1 cellular context compared by ENCODE assay signal in genomic region chr2:233100192-233100998, GRCh38.
TF ChIP-seq lines count a peak whose summit lies in the region.

No MANE protein-coding gene starts in this region.

TF ChIP-seq in GM12878, 131 proteins besides CTCF, POLR2A, EP300 and RAD21 (continued from another document and continues in another):
- TF ChIP-seq PRDM15 (CRISPR knock-in tag; IDR thresholded peaks at IDR 0.05) (no peak), HSF1 (IDR thresholded peaks at IDR 0.05; ENCODE audit: low read depth, low read length) (no peak), PAX8 (IDR thresholded peaks at IDR 0.05) (no peak), SMARCA5 (IDR thresholded peaks at IDR 0.05) (0 out of 2 replicates have a peak, but pooled peaks have one; percentile 44), CHD1 (IDR thresholded peaks at IDR 0.05; ENCODE audit: low read depth, low read length) (no peak), SMAD5 (IDR thresholded peaks at IDR 0.05; ENCODE audit: low read depth) (peak; percentile 8; the same call in 1 of the 2 replicates), SIN3A (IDR thresholded peaks at IDR 0.05; ENCODE audit: low read depth, low read length) (no peak), IRF3 (IDR thresholded peaks at IDR 0.05) (no peak), MAX (IDR thresholded peaks at IDR 0.05; ENCODE audit: low read depth, low read length) (peak; percentile 17; the same call in 1 of the 2 replicates), MLLT1 (IDR thresholded peaks at IDR 0.05) (peak; percentile 70; the same call in 1 of the 2 replicates), ZNF217 (IDR thresholded peaks at IDR 0.05) (no peak), CBX5 (IDR thresholded peaks at IDR 0.05; ENCODE audit: low read depth) (peak; percentile 74; the same call in 1 of the 2 replicates), POU2F2 (IDR thresholded peaks at IDR 0.05; ENCODE audit: borderline replicate concordance, low read depth, low read length) (peak; percentile 71; the same call in 1 of the 3 replicates), ASH2L (IDR thresholded peaks at IDR 0.05; ENCODE audit: borderline replicate concordance, low read depth) (no peak), POLR2AphosphoS5 (IDR thresholded peaks at IDR 0.05; ENCODE audit: low read length) (no peak; the same call in 1 of the 2 replicates), ELK1 (IDR thresholded peaks at IDR 0.05; ENCODE audit: low read depth, low read length) (peak; percentile 39; the same call in 1 of the 2 replicates), ZBTB4 (CRISPR knock-in tag; IDR thresholded peaks at IDR 0.05) (no peak), POLR2AphosphoS2 (IDR thresholded peaks at IDR 0.05; ENCODE audit: low read depth, low read length) (peak; percentile 72; the same call in 1 of the 2 replicates), GATAD2B (conservative IDR thresholded peaks at IDR 0.05; ENCODE audit: low read depth) (peak; percentile 99), TBL1XR1 (IDR thresholded peaks at IDR 0.05; ENCODE audit: low read depth, low read length) (no peak; the same call in 1 of the 2 replicates), BRCA1 (IDR thresholded peaks at IDR 0.05; ENCODE audit: low read depth, low read length) (no peak), SKIL (IDR thresholded peaks at IDR 0.05; ENCODE audit: low read depth, poor library complexity, severe bottlenecking) (peak; percentile 88), E2F8 (IDR thresholded peaks at IDR 0.05; ENCODE audit: low read depth, partially characterized antibody) (no peak), TARDBP (IDR thresholded peaks at IDR 0.05; ENCODE audit: borderline replicate concordance) (peak; percentile 88), USF2 (IDR thresholded peaks at IDR 0.05; ENCODE audit: borderline replicate concordance, low read depth, low read length) (no peak), IKZF2 (IDR thresholded peaks at IDR 0.05) (peak; percentile 96 to 97), ESRRA (IDR thresholded peaks at IDR 0.05; ENCODE audit: low read length) (no peak), WRNIP1 (IDR thresholded peaks at IDR 0.05; ENCODE audit: borderline replicate concordance, low read depth, low read length) (no peak), GABPA (IDR thresholded peaks at IDR 0.05; ENCODE audit: low read depth) (no peak), EGR1 (IDR thresholded peaks at IDR 0.05; ENCODE audit: borderline replicate concordance in 1 of 2, low read depth in 2 of 2, low read length in 2 of 2) (peak in 1 of 2 experiments; percentile 18; a peak in 1 of 3 replicates), CREM (IDR thresholded peaks at IDR 0.05; ENCODE audit: low read depth) (peak; percentile 88), ATF2 (IDR thresholded peaks at IDR 0.05; ENCODE audit: low read length) (no peak; the same call in 1 of the 2 replicates)
